23 cellular contexts compared by ENCODE assay signal in the genomic region with DNA sequence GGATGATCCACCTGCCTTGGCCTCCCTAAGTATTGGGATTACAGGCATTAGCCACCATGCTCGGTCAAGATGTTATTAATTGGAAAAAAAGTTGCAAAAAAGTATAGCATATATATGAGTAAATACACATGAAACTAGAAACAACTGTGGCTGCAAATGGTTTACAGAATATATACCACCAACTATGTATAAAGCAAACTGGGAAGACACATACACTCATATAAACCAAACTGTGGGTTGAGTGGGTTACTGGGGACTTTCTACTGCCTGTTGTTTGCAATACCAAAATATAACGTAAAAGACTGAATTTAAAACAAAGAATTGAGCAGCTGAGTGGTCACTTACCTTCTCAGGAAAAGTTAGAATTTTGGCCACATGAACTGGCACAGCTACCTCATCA.
"Had no signal": no experiment of that assay in that cellular context is flagged by ENCODE, and none has a peak within 500 bp of the region (broad histone marks: within the 10 kb centered on the region; RNA-seq: fewer than 3 reads in every experiment).

No MANE protein-coding gene starts in this region.

- ATAC-seq: naive thymus-derived CD4-positive, alpha-beta T cell; natural killer cell; psoas muscle; right cardiac atrium; right lobe of liver; stimulated activated memory B cell treated with anti-CD40 and anti-IgM and Interleukin-4, amounts not matched to agents 10 μg/mL and 1 μg/mL and 100 μg/mL, for 72 hours had no signal

- H3K9me3 Mint-ChIP-seq: naive thymus-derived CD4-positive, alpha-beta T cell; natural killer cell; nephron; neural progenitor cell; stimulated activated memory B cell treated with anti-CD40 and anti-IgM and Interleukin-4, amounts not matched to agents 10 μg/mL and 1 μg/mL and 100 μg/mL, for 72 hours had no signal

- H3K4me1 Mint-ChIP-seq: nephron, neural progenitor cell had no signal

- DNase-seq: naive thymus-derived CD4-positive, alpha-beta T cell; natural killer cell; occipital lobe; ovary; posterior cingulate gyrus; psoas muscle; right cardiac atrium; right lobe of liver; sigmoid colon; small intestine; stimulated activated CD4-positive, alpha-beta T cell treated with anti-CD3 and anti-CD28 coated beads, Interleukin-15, amount 100 ng/mL, for 24 hours; stimulated activated CD4-positive, alpha-beta T cell treated with anti-CD3 and anti-CD28 coated beads, Interleukin-2, amount 100 ng/mL, for 24 hours; stimulated activated CD4-positive, alpha-beta T cell treated with anti-CD3 and anti-CD28 coated beads, Interleukin-2, amount 100 ng/mL, for 48 hours; stimulated activated CD4-positive, alpha-beta T cell treated with anti-CD3 and anti-CD28 coated beads, Interleukin-4, amount 100 ng/mL, for 24 hours; stimulated activated naive CD4-positive, alpha-beta T cell; stomach; thyroid gland; trophoblast cell; upper lobe of left lung had no signal

- H3K27ac Mint-ChIP-seq: naive thymus-derived CD4-positive, alpha-beta T cell; natural killer cell; nephron; neural progenitor cell; progenitor cell of endocrine pancreas; stimulated activated memory B cell treated with anti-CD40 and anti-IgM and Interleukin-4, amounts not matched to agents 10 μg/mL and 1 μg/mL and 100 μg/mL, for 72 hours had no signal

- H3K4me3 Mint-ChIP-seq: naive thymus-derived CD4-positive, alpha-beta T cell; natural killer cell; nephron; neural progenitor cell; stimulated activated memory B cell treated with anti-CD40 and anti-IgM and Interleukin-4, amounts not matched to agents 10 μg/mL and 1 μg/mL and 100 μg/mL, for 72 hours had no signal

- H3K27me3 Mint-ChIP-seq: naive thymus-derived CD4-positive, alpha-beta T cell; progenitor cell of endocrine pancreas; stimulated activated memory B cell treated with anti-CD40 and anti-IgM and Interleukin-4, amounts not matched to agents 10 μg/mL and 1 μg/mL and 100 μg/mL, for 72 hours had no signal
